ENCODE assay signal across 20 cellular contexts in the genomic region with DNA sequence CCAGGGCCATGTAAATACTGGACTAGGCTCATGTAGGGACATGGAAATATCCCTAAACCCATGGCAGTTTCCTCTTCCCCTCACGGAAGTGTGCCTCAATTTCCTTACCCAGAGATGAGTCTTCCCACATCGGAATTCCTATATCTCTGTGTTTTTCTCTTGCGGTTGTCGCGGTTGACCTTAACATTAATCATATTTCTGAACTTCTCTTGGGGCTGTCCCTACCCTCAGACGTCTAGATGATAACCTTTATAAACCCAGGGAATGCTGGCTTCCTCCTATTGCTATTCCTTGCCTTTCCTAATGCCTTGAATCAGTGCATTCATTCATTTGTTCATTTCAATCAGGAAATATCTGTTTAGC.
A peak's percentile ranks its signal among the peaks of the same experiment; 100 is the strongest.
DNase-seq lines count a peak whose midpoint lies in the region; ATAC-seq and TF ChIP-seq lines count a peak whose summit lies in the region.
"Had no signal": no experiment of that assay in that cellular context is flagged by ENCODE, and none has a peak within 500 bp of the region (broad histone marks: within the 10 kb centered on the region; RNA-seq: fewer than 3 reads in every experiment).

No MANE protein-coding gene starts in this region.

- no peak overlapping the region for H3K4me3 ChIP-seq in suprapubic skin
- H3K4me3 ChIP-seq: PC-9 had no signal

- H3K27me3 Mint-ChIP-seq in nephron progenitor cell (ENCODE audit: low read depth, poor library complexity), result no peaks in the 10 kb centered on the region

- no peaks in the 10 kb centered on the region for H3K9me3 ChIP-seq in suprapubic skin

- no peak for TF ChIP-seq POLR2A in suprapubic skin (IDR thresholded peaks at IDR 0.05)

- H3K27me3 ChIP-seq in suprapubic skin, result no peaks in the 10 kb centered on the region

- H3K4me3 Mint-ChIP-seq in nephron progenitor cell, result no peak overlapping the region
- H3K4me3 Mint-ChIP-seq: activated CD8-positive, alpha-beta T cell treated with anti-CD3 and anti-CD28 coated beads, Interleukin-2, amount 10 ng/mL, durations not matched to agents 7 days and 5 days; activated T-cell treated with anti-CD3 and anti-CD28 coated beads, Interleukin-2, amount 50 U/mL, for 4 hours; CD8-positive, alpha-beta memory T cell; WTC11 had no signal

- H3K36me3 ChIP-seq in suprapubic skin, result no peaks in the 10 kb centered on the region

- peaks cover 28% of the 10 kb centered on the region for H3K36me3 Mint-ChIP-seq in nephron progenitor cell (ENCODE audit: low read depth)
- H3K36me3 Mint-ChIP-seq: naive B cell, WTC11 had no signal

- H3K27ac ChIP-seq in RWPE1 (0 out of 2 replicates have a peak overlapping the region, but pooled peaks have one; percentile 35), caudate nucleus (ENCODE audit: low read depth, low read length) (peak overlapping the region; percentile 24), suprapubic skin (peak overlapping the region; percentile 89)
- H3K27ac ChIP-seq: PC-9 had no signal

- ATAC-seq in HG03571 (IDR thresholded peaks at IDR 0.05; ENCODE audit: unreplicated experiment), result no peak
- ATAC-seq: activated CD8-positive, alpha-beta T cell treated with anti-CD3 and anti-CD28 coated beads, Interleukin-2, amount 10 ng/mL, durations not matched to agents 7 days and 5 days; activated T-cell treated with anti-CD3 and anti-CD28 coated beads, Interleukin-2, amount 50 U/mL, for 4 hours; SK-N-SH treated with all-trans-retinoic acid at 6 μM for 48 hours; WTC11 had no signal

- peaks cover 47% of the 10 kb centered on the region for H3K4me1 ChIP-seq in suprapubic skin

- DNase-seq in RWPE1 (ENCODE audit: low spot score) (no peak), caudate nucleus (lab: John Stamatoyannopoulos, UW) (no peak), nephron progenitor cell (no peak), suprapubic skin (ENCODE audit: low spot score in 2 of 2) (no peak), HK-2 (ENCODE audit: unreplicated experiment) (no peak), germinal center (ENCODE audit: low spot score) (no peak)
- no peak for DNase-seq in stimulated activated CD4-positive, alpha-beta T cell treated with anti-CD3 and anti-CD28 coated beads, Interleukin-4, amount 100 ng/mL, for 24 hours
- DNase-seq: activated CD8-positive, alpha-beta T cell treated with anti-CD3 and anti-CD28 coated beads, Interleukin-2, amount 10 ng/mL, durations not matched to agents 7 days and 5 days; activated naive CD4-positive, alpha-beta T cell treated with anti-CD3 and anti-CD28 coated beads, Interleukin-2, amount 50 U/mL, for 16 hours; activated T-cell treated with anti-CD3 and anti-CD28 coated beads, Interleukin-2, amount 50 U/mL, for 4 hours; CD8-positive, alpha-beta memory T cell; HCEC 1CT; naive B cell; NCI-H187; NCI-H226; NCI-H82; PC-9 had no signal

- H3K27ac Mint-ChIP-seq in nephron progenitor cell, result peak overlapping the region; percentile 49
- H3K27ac Mint-ChIP-seq: activated CD8-positive, alpha-beta T cell treated with anti-CD3 and anti-CD28 coated beads, Interleukin-2, amount 10 ng/mL, durations not matched to agents 7 days and 5 days; CD8-positive, alpha-beta memory T cell; naive B cell; WTC11 had no signal

- TF ChIP-seq CTCF in RWPE1 (conservative IDR thresholded peaks at IDR 0.05; ENCODE audit: low read depth) (no peak), nephron progenitor cell (IDR thresholded peaks at IDR 0.05) (no peak), suprapubic skin (IDR thresholded peaks at IDR 0.05) (no peak)

- CTCF ChIA-PET in RWPE1 (lab: Yijun Ruan, JAX), result interaction anchor here (0.6 kb wide), 1 partner anchor 9 kb away, joined by 3 read pairs; no protein-coding TSS in a partner anchor

- POLR2A ChIA-PET in RWPE1 (lab: Yijun Ruan, JAX; ENCODE audit: low non-redundant PET), result no interaction called here

- TF ChIP-seq EP300 in suprapubic skin (IDR thresholded peaks at IDR 0.05), result no peak

- 81% methylated on average over 6 of the region's 6 CpGs for WGBS in suprapubic skin

- peaks cover 60% of the 10 kb centered on the region for H3K4me1 Mint-ChIP-seq in nephron progenitor cell
- H3K4me1 Mint-ChIP-seq: CD8-positive, alpha-beta memory T cell; naive B cell had no signal

- no peaks in the 10 kb centered on the region for H3K9me3 Mint-ChIP-seq in nephron progenitor cell
- H3K9me3 Mint-ChIP-seq: activated T-cell treated with anti-CD3 and anti-CD28 coated beads, Interleukin-2, amount 50 U/mL, for 4 hours; CD8-positive, alpha-beta memory T cell; WTC11 had no signal

Comparison
In these comparisons a context has a peak if more than half of its experiments do, and no peak if none do; other contexts are left out.
1. H3K27ac ChIP-seq: peak in every context shown above with its lines; median percentile 89 in suprapubic skin; 35 in RWPE1; 24 in caudate nucleus.